ENCODE assay signal across 13 cellular contexts in genomic region chr15:36161781-36162212, GRCh38.
A peak's percentile ranks its signal among the peaks of the same experiment; 100 is the strongest.
DNase-seq lines count a peak whose midpoint lies in the region; ATAC-seq and TF ChIP-seq lines count a peak whose summit lies in the region.
"Had no signal": no experiment of that assay in that cellular context is flagged by ENCODE, and none has a peak within 500 bp of the region (broad histone marks: within the 10 kb centered on the region; RNA-seq: fewer than 3 reads in every experiment).

No MANE protein-coding gene starts in this region.

- peak; percentile 22 for DNase-seq in DMS 273 (lab: John Stamatoyannopoulos, UW; ENCODE audit: unreplicated experiment)
- DNase-seq in DMS 273 treated with DMSO at 0.1 percent for 48 hours (lab: John Stamatoyannopoulos, UW) = no peak
- DNase-seq in endodermal cell = peak; percentile 47
- peak; percentile 18 for DNase-seq in kidney tubule cell (ENCODE audit: low spot score)
- peak; percentile 15 to 47 for DNase-seq in tibial nerve (ENCODE audit: low spot score in 2 of 2)
- DNase-seq in LoVo (ENCODE audit: low spot score) = no peak
- no peak for DNase-seq in type B pancreatic cell (ENCODE audit: extremely low spot score, unreplicated experiment)
- DNase-seq: activated CD4-positive, alpha-beta T cell treated with anti-CD3 and anti-CD28 coated beads for 36 hours; activated naive CD4-positive, alpha-beta T cell treated with anti-CD3 and anti-CD28 coated beads, Interleukin-2, amount 10 ng/mL, durations not matched to agents 7 days and 5 days; GDM1; Kasumi-1 had no signal

- no peaks in the 10 kb centered on the region for H3K27me3 Mint-ChIP-seq in endodermal cell (ENCODE audit: insufficient read depth)
- H3K27me3 Mint-ChIP-seq in type B pancreatic cell = no peaks in the 10 kb centered on the region
- H3K27me3 Mint-ChIP-seq: activated CD4-positive, alpha-beta T cell treated with anti-CD3 and anti-CD28 coated beads for 36 hours; activated naive CD4-positive, alpha-beta T cell treated with anti-CD3 and anti-CD28 coated beads, Interleukin-2, amount 10 ng/mL, durations not matched to agents 7 days and 5 days had no signal

- 63 to 77% methylated on average over 1 of the region's 1 CpG for WGBS in endodermal cell (ENCODE audit: insufficient coverage in 1 of 2, insufficient read length in 1 of 2), 2 experiments
- WGBS in tibial nerve, 2 donors = 3 to 19% methylated on average over 1 of the region's 1 CpG

- H3K9me3 ChIP-seq in endodermal cell (ENCODE audit: control insufficient read depth, low read length) = no peaks in the 10 kb centered on the region
- no peaks in the 10 kb centered on the region for H3K9me3 ChIP-seq in tibial nerve

- peaks cover 17% of the 10 kb centered on the region for H3K9me3 Mint-ChIP-seq in endodermal cell
- peaks cover 16% of the 10 kb centered on the region for H3K9me3 Mint-ChIP-seq in type B pancreatic cell

- H3K27ac Mint-ChIP-seq in endodermal cell (no peak overlapping the region), type B pancreatic cell (no peak overlapping the region)
- H3K27ac Mint-ChIP-seq: activated CD4-positive, alpha-beta T cell treated with anti-CD3 and anti-CD28 coated beads for 36 hours; activated naive CD4-positive, alpha-beta T cell treated with anti-CD3 and anti-CD28 coated beads, Interleukin-2, amount 10 ng/mL, durations not matched to agents 7 days and 5 days had no signal

- ATAC-seq in HG03175 (IDR thresholded peaks at IDR 0.05; ENCODE audit: unreplicated experiment) = no peak
- ATAC-seq: activated CD4-positive, alpha-beta T cell treated with anti-CD3 and anti-CD28 coated beads for 36 hours had no signal

- H3K4me3 ChIP-seq in endodermal cell (ENCODE audit: low read length) = no peak overlapping the region
- no peak overlapping the region for H3K4me3 ChIP-seq in tibial nerve

- H3K27ac ChIP-seq in endodermal cell (ENCODE audit: low read depth, low read length) (no peak overlapping the region), tibial nerve (peak overlapping the region in 3 of 4 donors; percentile 26 to 38 (median 33))
- H3K27ac ChIP-seq: 22Rv1 had no signal

- no peaks in the 10 kb centered on the region for H3K27me3 ChIP-seq in endodermal cell (ENCODE audit: control insufficient read depth, insufficient read depth, low read length, poor library complexity, severe bottlenecking)
- H3K27me3 ChIP-seq in tibial nerve = no peaks in the 10 kb centered on the region

- TF ChIP-seq CTCF in endodermal cell (conservative IDR thresholded peaks at IDR 0.05) = peak; percentile 30
- TF ChIP-seq CTCF in tibial nerve (IDR thresholded peaks at IDR 0.05) = no peak
- TF ChIP-seq CTCF in type B pancreatic cell (conservative IDR thresholded peaks at IDR 0.05) = no peak

- no peak overlapping the region for H3K4me3 Mint-ChIP-seq in endodermal cell
- H3K4me3 Mint-ChIP-seq in type B pancreatic cell = no peak overlapping the region
- H3K4me3 Mint-ChIP-seq: activated CD4-positive, alpha-beta T cell treated with anti-CD3 and anti-CD28 coated beads for 36 hours; activated naive CD4-positive, alpha-beta T cell treated with anti-CD3 and anti-CD28 coated beads, Interleukin-2, amount 10 ng/mL, durations not matched to agents 7 days and 5 days had no signal

- no peaks in the 10 kb centered on the region for H3K4me1 ChIP-seq in endodermal cell (ENCODE audit: control insufficient read depth, insufficient read depth, low read length)
- H3K4me1 ChIP-seq in tibial nerve = peaks cover 0 to 29% (median 0%) of the 10 kb centered on the region in 4 donors

- H3K4me1 Mint-ChIP-seq in endodermal cell = peaks cover 9% of the 10 kb centered on the region
- peaks cover 11% of the 10 kb centered on the region for H3K4me1 Mint-ChIP-seq in type B pancreatic cell (ENCODE audit: unreplicated experiment)
- H3K4me1 Mint-ChIP-seq: activated CD4-positive, alpha-beta T cell treated with anti-CD3 and anti-CD28 coated beads for 36 hours; activated naive CD4-positive, alpha-beta T cell treated with anti-CD3 and anti-CD28 coated beads, Interleukin-2, amount 10 ng/mL, durations not matched to agents 7 days and 5 days had no signal

- no peak overlapping the region for H3K9ac ChIP-seq in endodermal cell (ENCODE audit: extremely low read depth, low read length, poor library complexity, severe bottlenecking)

- peak in 1 of 2 donors; percentile 76 for TF ChIP-seq EP300 in tibial nerve (IDR thresholded peaks at IDR 0.05)

- H3K36me3 ChIP-seq in endodermal cell (ENCODE audit: control insufficient read depth, insufficient read depth, low read length) (no peaks in the 10 kb centered on the region), tibial nerve (no peaks in the 10 kb centered on the region)

- no peak for TF ChIP-seq POLR2A in tibial nerve (IDR thresholded peaks at IDR 0.05)

- H3K36me3 Mint-ChIP-seq in endodermal cell (ENCODE audit: low read depth) (peaks cover 2% of the 10 kb centered on the region), type B pancreatic cell (no peaks in the 10 kb centered on the region)
- H3K36me3 Mint-ChIP-seq: activated naive CD4-positive, alpha-beta T cell treated with anti-CD3 and anti-CD28 coated beads, Interleukin-2, amount 10 ng/mL, durations not matched to agents 7 days and 5 days had no signal

Comparison
In these comparisons a context has a peak if more than half of its experiments do, and no peak if none do; other contexts are left out.
1. DNase-seq: peak in DMS 273 (single experiment), endodermal cell (single experiment), kidney tubule cell (single experiment) and tibial nerve (2 of 2); none in DMS 273 treated with DMSO at 0.1 percent for 48 hours (single experiment), LoVo (single experiment) and type B pancreatic cell (single experiment).